In the genomic region with DNA sequence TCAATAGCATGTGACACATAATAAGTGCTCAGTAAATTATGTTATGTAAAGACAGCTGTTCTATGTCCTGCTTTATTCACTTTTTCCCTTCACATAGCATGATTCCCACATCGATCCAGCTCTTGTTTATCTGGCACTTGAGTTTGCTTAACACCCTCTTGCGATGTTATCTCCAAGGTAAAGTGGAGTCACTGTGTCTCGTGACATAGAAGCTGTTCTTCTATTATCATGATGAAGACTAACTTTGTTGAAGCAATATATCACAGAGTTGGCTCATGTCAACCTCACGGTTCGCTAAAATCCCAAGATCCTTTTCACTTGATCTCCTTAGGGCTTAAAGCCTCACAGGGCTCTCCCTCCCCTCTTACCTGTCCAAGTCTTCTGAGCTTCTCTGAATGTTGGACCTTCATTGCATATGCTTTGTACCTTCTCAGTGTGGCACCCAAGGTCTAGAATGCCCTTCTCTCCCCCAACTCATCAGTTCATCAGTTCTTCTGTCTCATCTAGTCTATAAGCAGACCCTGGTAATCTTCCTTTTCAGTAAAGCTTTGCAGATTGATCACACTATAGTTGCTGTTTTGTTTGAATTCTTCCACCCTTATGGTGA, we compare ENCODE assay signal across 18 cellular contexts. TPM values are rescaled to one million over a fixed set of nuclear protein-coding genes. Genes with fewer than 3 reads are reported as not detected.
A peak's percentile ranks its signal among the peaks of the same experiment; 100 is the strongest.
DNase-seq lines count a peak whose midpoint lies in the region; ATAC-seq and TF ChIP-seq lines count a peak whose summit lies in the region.
"Had no signal": no experiment of that assay in that cellular context is flagged by ENCODE, and none has a peak within 500 bp of the region (broad histone marks: within the 10 kb centered on the region; RNA-seq: fewer than 3 reads in every experiment).

No MANE protein-coding gene starts in this region.

- H3K27ac ChIP-seq in heart right ventricle (peak overlapping the region in 9 of 10 donors; percentile 15 to 89 (median 77)), left lung (peak overlapping the region; percentile 62 to 73), urinary bladder (ENCODE audit: low read depth) (peak overlapping the region; percentile 34)

- intact Hi-C loops in heart right ventricle (cut with DNase I) = loop anchor here in 1 of 10 donors (5.0 kb wide), 1 partner anchor 36 kb away; the partner anchor contains the start of gene PLXNA2
- intact Hi-C loops in Right ventricle myocardium inferior (cut with DNase I) = no loop called here
- intact Hi-C loops in left lung (cut with DNase I) = no loop called here

- 87 to 90% methylated on average over 5 of the region's 5 CpGs for whole genome bisulfite sequencing in heart right ventricle, 2 donors
- 73% methylated on average over 5 of the region's 5 CpGs for WGBS in urinary bladder

- H3K4me1 ChIP-seq in heart right ventricle (peaks cover 29 to 95% (median 79%) of the 10 kb centered on the region in 9 donors), left lung (peaks cover 42 to 87% of the 10 kb centered on the region in 2 donors), urinary bladder (ENCODE audit: insufficient read depth) (no peaks in the 10 kb centered on the region)

- DNase-seq in heart right ventricle = no peak
- no peak for DNase-seq in Right ventricle myocardium inferior (ENCODE audit: missing footprints)
- peak; percentile 83 for DNase-seq in NCI-H774 (lab: John Stamatoyannopoulos, UW)
- no peak for DNase-seq in left lung
- no peak for DNase-seq in GM10248 (ENCODE audit: extremely low spot score)
- DNase-seq in superior temporal gyrus (ENCODE audit: extremely low spot score) = no peak
- DNase-seq: ACHN; activated B cell treated with CpG ODN at 0.5 μM for 24 hours; activated CD8-positive, alpha-beta memory T cell treated with anti-CD3 and anti-CD28 coated beads for 24 hours; amniotic stem cell; CD8-positive, alpha-beta T cell; cerebellar nuclear complex; NCI-H1694; NCI-H524 treated with DMSO at 0.1 percent for 48 hours had no signal

- CTCF ChIA-PET in GM10248 (lab: Yijun Ruan, JAX) = interaction anchor here (1.2 to 3.4 kb wide), 9 partner anchors 11 to 184 kb away, joined by 3 to 19 read pairs (median 7); partner anchors contain the start of gene PLXNA2

- TF ChIP-seq CTCF in heart right ventricle (IDR thresholded peaks at IDR 0.05) (no peak), left lung (IDR thresholded peaks at IDR 0.05) (no peak), GM10248 (IDR thresholded peaks at IDR 0.05; ENCODE audit: control extremely low read depth, extremely low read depth, low read depth, missing control alignments) (no peak)

- POLR2A ChIA-PET in GM10248 (lab: Yijun Ruan, JAX) = no interaction called here

- no peak for ATAC-seq in heart right ventricle
- ATAC-seq in Right ventricle myocardium inferior = no peak
- ATAC-seq in left lung = no peak
- ATAC-seq in GM19324 (IDR thresholded peaks at IDR 0.05; ENCODE audit: low FRiP score, unreplicated experiment) = no peak
- ATAC-seq: CD8-positive, alpha-beta T cell had no signal

- no peaks in the 10 kb centered on the region for H3K9me3 ChIP-seq in heart right ventricle
- H3K9me3 ChIP-seq in left lung = no peaks in the 10 kb centered on the region
- H3K9me3 ChIP-seq: tibial nerve had no signal

- H3K36me3 ChIP-seq in heart right ventricle (peaks cover 0 to 46% (median 0%) of the 10 kb centered on the region in 9 donors), left lung (peaks cover 0 to 12% of the 10 kb centered on the region in 2 donors), urinary bladder (ENCODE audit: insufficient read depth) (no peaks in the 10 kb centered on the region)
- H3K36me3 ChIP-seq: tibial nerve had no signal

- H3K27me3 ChIP-seq in heart right ventricle = no peaks in the 10 kb centered on the region
- no peaks in the 10 kb centered on the region for H3K27me3 ChIP-seq in left lung
- H3K27me3 ChIP-seq: tibial nerve had no signal

- no peak overlapping the region for H3K4me3 ChIP-seq in heart right ventricle
- no peak overlapping the region for H3K4me3 ChIP-seq in left lung
- H3K4me3 ChIP-seq in urinary bladder (ENCODE audit: low read depth, low read length) = no peak overlapping the region
- H3K4me3 ChIP-seq: smooth muscle cell, tibial nerve had no signal

RNA-seq across cellular contexts. Expression of gene PLXNA2, which starts 38.0 kb away (rescaled TPM):
- total RNA-seq in heart right ventricle (10 to 100 TPM; 13.4 to 31.6 (median 18.3) TPM), Right ventricle myocardium inferior (15.3 TPM), left lung (10 to 100 TPM; 73.5 to 92.8 TPM), urinary bladder (15.1 TPM)
- polyA plus RNA-seq in heart right ventricle (10 to 100 TPM in 1 of 2 donors, 1 to 10 TPM in 1; 6.1 to 11.0 TPM), urinary bladder (20.0 TPM)
